Comparison of ENCODE assay signal across 8 cellular contexts in the genomic region with DNA sequence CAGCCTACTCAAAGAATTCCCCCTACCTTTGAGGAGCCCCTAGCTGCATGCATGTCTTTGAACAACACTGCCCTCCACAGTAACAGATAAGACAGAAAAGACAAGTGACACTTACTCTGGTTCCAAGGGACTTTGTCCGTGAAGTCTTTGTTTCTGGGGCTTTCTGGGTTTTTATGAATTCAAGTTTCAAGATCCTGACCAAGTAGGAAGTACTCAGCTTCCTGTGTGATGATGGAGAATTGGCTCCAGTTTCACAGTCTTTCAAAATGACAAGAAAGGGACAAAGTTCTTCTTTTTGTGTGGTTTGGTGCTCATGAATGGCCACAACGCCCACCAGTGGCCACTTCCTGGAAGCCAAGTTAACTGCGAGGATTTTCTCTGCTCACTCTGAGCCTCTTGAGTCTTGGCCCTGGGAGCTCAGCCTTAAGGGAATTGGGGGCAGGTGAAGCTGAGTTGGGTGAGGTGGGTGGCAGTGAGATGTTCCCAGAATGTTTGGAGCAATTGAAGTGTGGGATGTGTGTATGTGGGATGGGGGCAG. TPM values are rescaled to one million over a fixed set of nuclear protein-coding genes. Genes with fewer than 3 reads are reported as not detected.
DNase-seq lines count a peak whose midpoint lies in the region; ATAC-seq and TF ChIP-seq lines count a peak whose summit lies in the region.

A gene (minus strand): TSS at position 147 of the 538 bp plus-strand sequence. CDS start 4,000 bp downstream, outside the sequence.

- H2AFZ ChIP-seq in GM23338: 0 out of 2 replicates have a peak within 1 kb of the TSS, but pooled peaks have one; percentile 6

- H3K36me3 ChIP-seq in GM23338 (ENCODE audit: insufficient read depth): no peaks in the 10 kb centered on the region

- H3K27me3 ChIP-seq in GM23338 (ENCODE audit: insufficient read depth): no peaks in the 10 kb centered on the region

- ATAC-seq in GM23338 (peak; percentile 90), GM18519 (IDR thresholded peaks at IDR 0.05; ENCODE audit: low FRiP score, unreplicated experiment) (no peak)

- no peaks in the 10 kb centered on the region for H3F3A ChIP-seq in GM23338 (replicated peaks; ENCODE audit: low read depth)

- H4K20me1 ChIP-seq in GM23338 (replicated peaks; ENCODE audit: insufficient read depth): no peaks in the 10 kb centered on the region

- H3K27me3 Mint-ChIP-seq in GM23338 (ENCODE audit: insufficient read depth, low read depth, poor library complexity): peaks cover 2% of the 10 kb centered on the region

- H3K4me3 Mint-ChIP-seq in GM23338: no peak within 1 kb of the TSS

- no peak within 1 kb of the TSS for H3K27ac Mint-ChIP-seq in GM23338

- no peaks in the 10 kb centered on the region for H3K79me2 ChIP-seq in GM23338 (replicated peaks; ENCODE audit: insufficient read depth)

- DNase-seq in ELR (ENCODE audit: low read depth) (peak; percentile 66), GM23338 (ENCODE audit: low spot score) (peak; percentile 77), NOMO-1 treated with DMSO at 0.1 percent for 48 hours (lab: John Stamatoyannopoulos, UW; ENCODE audit: unreplicated experiment) (peak; percentile 89), iris pigment epithelial cell (ENCODE audit: low read depth) (peak; percentile 45), NCI-H2029 treated with DMSO at 0.1 percent for 48 hours (lab: John Stamatoyannopoulos, UW) (no peak)
- peak; percentile 47 for DNase-seq in stimulated activated CD4-positive, alpha-beta T cell treated with anti-CD3 and anti-CD28 coated beads, Interleukin-4, amount 100 ng/mL, for 24 hours

- TF ChIP-seq CTCF in GM23338 (conservative IDR thresholded peaks at IDR 0.05; ENCODE audit: low read depth in 2 of 2): peak; percentile 82 to 83

- peaks cover 8% of the 10 kb centered on the region for H3K4me1 Mint-ChIP-seq in GM23338

- no peak within 1 kb of the TSS for H3K4me2 ChIP-seq in GM23338

- H3K9me3 Mint-ChIP-seq in GM23338: peaks cover 2% of the 10 kb centered on the region; the same call in 1 of the 3 replicates

- no peaks in the 10 kb centered on the region for H3K36me3 Mint-ChIP-seq in GM23338 (ENCODE audit: low read depth)

- peaks cover 19% of the 10 kb centered on the region for H3K9me2 ChIP-seq in GM23338 (ENCODE audit: insufficient read depth)

- peaks cover 5% of the 10 kb centered on the region; the same call in 1 of the 2 replicates for H3K4me1 ChIP-seq in GM23338 (ENCODE audit: insufficient read depth)

- no peak within 1 kb of the TSS for H3K4me3 ChIP-seq in GM23338

- H3K27ac ChIP-seq in GM23338 (ENCODE audit: low read depth) (no peak within 1 kb of the TSS), angular gyrus (ENCODE audit: low read depth, low read length) (peak within 1 kb of the TSS; percentile 22)

TF ChIP-seq in GM23338, 12 proteins besides CTCF, POLR2A, EP300 and RAD21 (continues in another document):
- no peak for TF ChIP-seq NANOG (IDR thresholded peaks at IDR 0.05; ENCODE audit: borderline replicate concordance)
- no peak for TF ChIP-seq ZNF331 (CRISPR knock-in tag; IDR thresholded peaks at IDR 0.05; ENCODE audit: low read depth)
- TF ChIP-seq, protein P1, sequence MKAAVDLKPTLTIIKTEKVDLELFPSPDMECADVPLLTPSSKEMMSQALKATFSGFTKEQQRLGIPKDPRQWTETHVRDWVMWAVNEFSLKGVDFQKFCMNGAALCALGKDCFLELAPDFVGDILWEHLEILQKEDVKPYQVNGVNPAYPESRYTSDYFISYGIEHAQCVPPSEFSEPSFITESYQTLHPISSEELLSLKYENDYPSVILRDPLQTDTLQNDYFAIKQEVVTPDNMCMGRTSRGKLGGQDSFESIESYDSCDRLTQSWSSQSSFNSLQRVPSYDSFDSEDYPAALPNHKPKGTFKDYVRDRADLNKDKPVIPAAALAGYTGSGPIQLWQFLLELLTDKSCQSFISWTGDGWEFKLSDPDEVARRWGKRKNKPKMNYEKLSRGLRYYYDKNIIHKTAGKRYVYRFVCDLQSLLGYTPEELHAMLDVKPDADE (IDR thresholded peaks at IDR 0.05): no peak
- no peak for TF ChIP-seq POLR2AphosphoS5 (IDR thresholded peaks at IDR 0.05; ENCODE audit: low read depth)
- TF ChIP-seq, protein P2, sequence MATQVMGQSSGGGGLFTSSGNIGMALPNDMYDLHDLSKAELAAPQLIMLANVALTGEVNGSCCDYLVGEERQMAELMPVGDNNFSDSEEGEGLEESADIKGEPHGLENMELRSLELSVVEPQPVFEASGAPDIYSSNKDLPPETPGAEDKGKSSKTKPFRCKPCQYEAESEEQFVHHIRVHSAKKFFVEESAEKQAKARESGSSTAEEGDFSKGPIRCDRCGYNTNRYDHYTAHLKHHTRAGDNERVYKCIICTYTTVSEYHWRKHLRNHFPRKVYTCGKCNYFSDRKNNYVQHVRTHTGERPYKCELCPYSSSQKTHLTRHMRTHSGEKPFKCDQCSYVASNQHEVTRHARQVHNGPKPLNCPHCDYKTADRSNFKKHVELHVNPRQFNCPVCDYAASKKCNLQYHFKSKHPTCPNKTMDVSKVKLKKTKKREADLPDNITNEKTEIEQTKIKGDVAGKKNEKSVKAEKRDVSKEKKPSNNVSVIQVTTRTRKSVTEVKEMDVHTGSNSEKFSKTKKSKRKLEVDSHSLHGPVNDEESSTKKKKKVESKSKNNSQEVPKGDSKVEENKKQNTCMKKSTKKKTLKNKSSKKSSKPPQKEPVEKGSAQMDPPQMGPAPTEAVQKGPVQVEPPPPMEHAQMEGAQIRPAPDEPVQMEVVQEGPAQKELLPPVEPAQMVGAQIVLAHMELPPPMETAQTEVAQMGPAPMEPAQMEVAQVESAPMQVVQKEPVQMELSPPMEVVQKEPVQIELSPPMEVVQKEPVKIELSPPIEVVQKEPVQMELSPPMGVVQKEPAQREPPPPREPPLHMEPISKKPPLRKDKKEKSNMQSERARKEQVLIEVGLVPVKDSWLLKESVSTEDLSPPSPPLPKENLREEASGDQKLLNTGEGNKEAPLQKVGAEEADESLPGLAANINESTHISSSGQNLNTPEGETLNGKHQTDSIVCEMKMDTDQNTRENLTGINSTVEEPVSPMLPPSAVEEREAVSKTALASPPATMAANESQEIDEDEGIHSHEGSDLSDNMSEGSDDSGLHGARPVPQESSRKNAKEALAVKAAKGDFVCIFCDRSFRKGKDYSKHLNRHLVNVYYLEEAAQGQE (IDR thresholded peaks at IDR 0.05; ENCODE audit: unreplicated experiment): no peak
- no peak for TF ChIP-seq EZH2 (IDR thresholded peaks at IDR 0.05; ENCODE audit: low read depth, unreplicated experiment)
- TF ChIP-seq ZNF114 (CRISPR knock-in tag; IDR thresholded peaks at IDR 0.05): no peak
- TF ChIP-seq, protein P3, sequence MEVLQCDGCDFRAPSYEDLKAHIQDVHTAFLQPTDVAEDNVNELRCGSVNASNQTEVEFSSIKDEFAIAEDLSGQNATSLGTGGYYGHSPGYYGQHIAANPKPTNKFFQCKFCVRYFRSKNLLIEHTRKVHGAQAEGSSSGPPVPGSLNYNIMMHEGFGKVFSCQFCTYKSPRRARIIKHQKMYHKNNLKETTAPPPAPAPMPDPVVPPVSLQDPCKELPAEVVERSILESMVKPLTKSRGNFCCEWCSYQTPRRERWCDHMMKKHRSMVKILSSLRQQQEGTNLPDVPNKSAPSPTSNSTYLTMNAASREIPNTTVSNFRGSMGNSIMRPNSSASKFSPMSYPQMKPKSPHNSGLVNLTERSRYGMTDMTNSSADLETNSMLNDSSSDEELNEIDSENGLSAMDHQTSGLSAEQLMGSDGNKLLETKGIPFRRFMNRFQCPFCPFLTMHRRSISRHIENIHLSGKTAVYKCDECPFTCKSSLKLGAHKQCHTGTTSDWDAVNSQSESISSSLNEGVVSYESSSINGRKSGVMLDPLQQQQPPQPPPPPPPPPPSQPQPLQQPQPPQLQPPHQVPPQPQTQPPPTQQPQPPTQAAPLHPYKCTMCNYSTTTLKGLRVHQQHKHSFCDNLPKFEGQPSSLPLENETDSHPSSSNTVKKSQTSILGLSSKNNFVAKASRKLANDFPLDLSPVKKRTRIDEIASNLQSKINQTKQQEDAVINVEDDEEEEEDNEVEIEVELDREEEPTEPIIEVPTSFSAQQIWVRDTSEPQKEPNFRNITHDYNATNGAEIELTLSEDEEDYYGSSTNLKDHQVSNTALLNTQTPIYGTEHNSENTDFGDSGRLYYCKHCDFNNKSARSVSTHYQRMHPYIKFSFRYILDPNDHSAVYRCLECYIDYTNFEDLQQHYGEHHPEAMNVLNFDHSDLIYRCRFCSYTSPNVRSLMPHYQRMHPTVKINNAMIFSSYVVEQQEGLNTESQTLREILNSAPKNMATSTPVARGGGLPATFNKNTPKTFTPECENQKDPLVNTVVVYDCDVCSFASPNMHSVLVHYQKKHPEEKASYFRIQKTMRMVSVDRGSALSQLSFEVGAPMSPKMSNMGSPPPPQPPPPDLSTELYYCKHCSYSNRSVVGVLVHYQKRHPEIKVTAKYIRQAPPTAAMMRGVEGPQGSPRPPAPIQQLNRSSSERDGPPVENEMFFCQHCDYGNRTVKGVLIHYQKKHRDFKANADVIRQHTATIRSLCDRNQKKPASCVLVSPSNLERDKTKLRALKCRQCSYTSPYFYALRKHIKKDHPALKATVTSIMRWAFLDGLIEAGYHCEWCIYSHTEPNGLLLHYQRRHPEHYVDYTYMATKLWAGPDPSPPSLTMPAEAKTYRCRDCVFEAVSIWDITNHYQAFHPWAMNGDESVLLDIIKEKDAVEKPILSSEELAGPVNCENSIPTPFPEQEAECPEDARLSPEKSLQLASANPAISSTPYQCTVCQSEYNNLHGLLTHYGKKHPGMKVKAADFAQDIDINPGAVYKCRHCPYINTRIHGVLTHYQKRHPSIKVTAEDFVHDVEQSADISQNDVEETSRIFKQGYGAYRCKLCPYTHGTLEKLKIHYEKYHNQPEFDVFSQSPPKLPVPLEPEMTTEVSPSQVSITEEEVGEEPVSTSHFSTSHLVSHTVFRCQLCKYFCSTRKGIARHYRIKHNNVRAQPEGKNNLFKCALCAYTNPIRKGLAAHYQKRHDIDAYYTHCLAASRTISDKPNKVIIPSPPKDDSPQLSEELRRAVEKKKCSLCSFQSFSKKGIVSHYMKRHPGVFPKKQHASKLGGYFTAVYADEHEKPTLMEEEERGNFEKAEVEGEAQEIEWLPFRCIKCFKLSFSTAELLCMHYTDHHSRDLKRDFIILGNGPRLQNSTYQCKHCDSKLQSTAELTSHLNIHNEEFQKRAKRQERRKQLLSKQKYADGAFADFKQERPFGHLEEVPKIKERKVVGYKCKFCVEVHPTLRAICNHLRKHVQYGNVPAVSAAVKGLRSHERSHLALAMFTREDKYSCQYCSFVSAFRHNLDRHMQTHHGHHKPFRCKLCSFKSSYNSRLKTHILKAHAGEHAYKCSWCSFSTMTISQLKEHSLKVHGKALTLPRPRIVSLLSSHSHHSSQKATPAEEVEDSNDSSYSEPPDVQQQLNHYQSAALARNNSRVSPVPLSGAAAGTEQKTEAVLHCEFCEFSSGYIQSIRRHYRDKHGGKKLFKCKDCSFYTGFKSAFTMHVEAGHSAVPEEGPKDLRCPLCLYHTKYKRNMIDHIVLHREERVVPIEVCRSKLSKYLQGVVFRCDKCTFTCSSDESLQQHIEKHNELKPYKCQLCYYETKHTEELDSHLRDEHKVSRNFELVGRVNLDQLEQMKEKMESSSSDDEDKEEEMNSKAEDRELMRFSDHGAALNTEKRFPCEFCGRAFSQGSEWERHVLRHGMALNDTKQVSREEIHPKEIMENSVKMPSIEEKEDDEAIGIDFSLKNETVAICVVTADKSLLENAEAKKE (CRISPR knock-in tag; IDR thresholded peaks at IDR 0.05): no peak

RNA-seq across cellular contexts. Expression of the gene that starts here (rescaled TPM):
- not detected in 2 replicates for total RNA-seq in GM23338 (2014; rRNA removed; shearing (Covaris generic))
- 0.12 TPM in 1 of 2 replicates, not detected in the other for polyA plus RNA-seq in GM23338 (2016; fragmentation: Nextera tagmentation; extraction: Ambion mirVana)

Comparison
In these comparisons a context has a peak if more than half of its experiments do, and no peak if none do; other contexts are left out.
1. Peak in DNase-seq and ATAC-seq in GM23338; RNA of the gene not detected or under 1 TPM.